ENCODE assay signal across 23 cellular contexts in the genomic region with DNA sequence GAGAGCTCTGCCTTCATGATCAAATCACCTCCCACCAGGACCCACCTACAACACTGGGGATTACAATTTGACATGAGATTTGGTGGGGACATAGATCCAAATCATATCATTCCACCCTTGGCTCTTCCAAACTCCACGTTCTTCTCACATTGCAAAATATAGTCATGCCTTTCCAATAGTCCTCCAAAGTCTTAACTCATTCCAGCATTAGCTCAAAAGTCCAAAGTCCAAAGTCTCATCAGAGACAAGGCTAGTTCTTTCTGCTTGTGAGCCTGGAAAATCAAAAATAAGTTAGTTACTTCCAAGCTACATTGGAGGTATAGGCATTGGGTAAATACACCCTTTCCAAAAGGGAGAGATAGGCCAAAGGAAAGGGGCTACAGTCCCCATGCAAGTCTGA.
"Had no signal": no experiment of that assay in that cellular context is flagged by ENCODE, and none has a peak within 500 bp of the region (broad histone marks: within the 10 kb centered on the region; RNA-seq: fewer than 3 reads in every experiment).

No MANE protein-coding gene starts in this region.

- H3K9me3 ChIP-seq: lower lobe of right lung had no signal

- H3K4me2 ChIP-seq: hepatocyte had no signal

- DNase-seq: dermis blood vessel endothelial cell; dorsolateral prefrontal cortex; effector CD4-positive, alpha-beta T cell; effector memory CD4-positive, alpha-beta T cell; foreskin keratinocyte; heart left ventricle; hypothalamus; immature natural killer cell; islet precursor cell; kidney; kidney glomerular epithelial cell; left ventricle myocardium inferior; lower lobe of right lung; mesendoderm; midbrain; naive thymus-derived CD4-positive, alpha-beta T cell had no signal

- H3K27me3 ChIP-seq: esophagus muscularis mucosa, foreskin keratinocyte, gastroesophageal sphincter, heart left ventricle, hepatocyte had no signal

- FAIRE-seq: colon, endothelial cell of umbilical vein, frontal cortex, kidney had no signal

- ATAC-seq: foreskin keratinocyte; gastroesophageal sphincter; heart left ventricle; lower lobe of right lung; naive thymus-derived CD4-positive, alpha-beta T cell had no signal

- H3K4me3 ChIP-seq: coronary artery, dorsolateral prefrontal cortex, esophagus muscularis mucosa, gastroesophageal sphincter, heart left ventricle, hepatocyte, left ventricle myocardium inferior, lower lobe of right lung had no signal

- H3K27ac ChIP-seq: coronary artery, dorsolateral prefrontal cortex, esophagus muscularis mucosa, foreskin keratinocyte, gastroesophageal sphincter, heart left ventricle, hepatocyte, left ventricle myocardium inferior, lower lobe of right lung had no signal

- H2AFZ ChIP-seq: hepatocyte had no signal

- H3K4me1 ChIP-seq: esophagus muscularis mucosa, foreskin keratinocyte, gastroesophageal sphincter, heart left ventricle, left ventricle myocardium inferior, lower lobe of right lung had no signal

- H3K79me2 ChIP-seq: hepatocyte had no signal

- H3K36me3 ChIP-seq: esophagus muscularis mucosa, gastroesophageal sphincter, heart left ventricle, left ventricle myocardium inferior, lower lobe of right lung had no signal
